ENCODE assay signal across 25 cellular contexts in the genomic region with DNA sequence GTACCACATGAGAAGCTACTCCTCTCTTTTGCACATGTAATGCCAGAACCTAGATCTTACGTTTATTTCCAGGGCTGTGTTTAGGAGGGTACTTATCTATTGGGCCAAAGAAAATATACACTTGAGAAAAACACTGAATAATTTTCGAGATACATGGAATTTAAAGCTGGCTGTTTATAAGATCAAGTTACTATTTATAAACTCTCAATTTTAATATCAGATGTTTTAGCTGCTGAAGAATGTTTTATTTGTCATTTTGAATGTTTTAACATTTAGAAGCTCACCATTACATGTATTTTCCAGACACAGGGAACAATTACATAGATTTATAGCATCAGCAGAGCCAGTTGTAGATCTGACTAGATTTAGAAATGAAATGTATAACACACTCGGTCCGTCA.
"Had no signal": no experiment of that assay in that cellular context is flagged by ENCODE, and none has a peak within 500 bp of the region (broad histone marks: within the 10 kb centered on the region; RNA-seq: fewer than 3 reads in every experiment).

No MANE protein-coding gene starts in this region.

- H3K4me3 Mint-ChIP-seq: naive thymus-derived CD8-positive, alpha-beta T cell; nephron; neural crest cell; stimulated activated naive B cell treated with anti-CD40 and anti-IgM and Interleukin-4, amounts not matched to agents 10 μg/mL and 1 μg/mL and 100 μg/mL, for 72 hours had no signal

- H3K36me3 Mint-ChIP-seq: naive thymus-derived CD8-positive, alpha-beta T cell; stimulated activated naive B cell treated with anti-CD40 and anti-IgM and Interleukin-4, amounts not matched to agents 10 μg/mL and 1 μg/mL and 100 μg/mL, for 72 hours had no signal

- H3K9me3 Mint-ChIP-seq: naive thymus-derived CD8-positive, alpha-beta T cell; nephron; neural crest cell had no signal

- H3K9me3 ChIP-seq: lower lobe of right lung, pancreas, prostate gland, right lobe of liver, stomach, testis, thyroid gland, upper lobe of right lung had no signal

- H3K4me1 ChIP-seq: lower lobe of right lung, pancreas, prostate gland, right lobe of liver, stomach, testis, thyroid gland, upper lobe of right lung had no signal

- H3K36me3 ChIP-seq: lower lobe of right lung, pancreas, prostate gland, right lobe of liver, stomach, thyroid gland, upper lobe of right lung had no signal

- H3K4me1 Mint-ChIP-seq: naive thymus-derived CD8-positive, alpha-beta T cell; nephron; neural crest cell; stimulated activated naive B cell treated with anti-CD40 and anti-IgM and Interleukin-4, amounts not matched to agents 10 μg/mL and 1 μg/mL and 100 μg/mL, for 72 hours had no signal

- H3K4me3 ChIP-seq: lower lobe of right lung, pancreas, prostate gland, right lobe of liver, skin epidermis, stomach, testis, thyroid gland, upper lobe of right lung had no signal

- H3K27ac Mint-ChIP-seq: naive thymus-derived CD8-positive, alpha-beta T cell; nephron; stimulated activated naive B cell treated with anti-CD40 and anti-IgM and Interleukin-4, amounts not matched to agents 10 μg/mL and 1 μg/mL and 100 μg/mL, for 72 hours had no signal

- ATAC-seq: lower lobe of right lung; naive thymus-derived CD8-positive, alpha-beta T cell; pancreas; right lobe of liver; stimulated activated naive B cell treated with anti-CD40 and anti-IgM and Interleukin-4, amounts not matched to agents 10 μg/mL and 1 μg/mL and 100 μg/mL, for 72 hours; stimulated activated naive CD8-positive, alpha-beta T cell treated with anti-CD3 and anti-CD28 coated beads, Interleukin-15, Interleukin-2, amounts not matched to agents 100 U/mL and 50 U/mL, for 24 hours; upper lobe of right lung had no signal

- DNase-seq: hippocampal formation; kidney; lower lobe of right lung; mammary epithelial cell; mesenchymal stem cell; naive thymus-derived CD8-positive, alpha-beta T cell; pancreas; posterior cingulate gyrus; retina; right lobe of liver; stimulated activated CD4-positive, alpha-beta T cell treated with anti-CD3 and anti-CD28 coated beads, Interleukin-12 subunit alpha, Interleukin-12 subunit beta, amount 100 ng/mL, for 4 hours; stimulated activated CD4-positive, alpha-beta T cell treated with anti-CD3 and anti-CD28 coated beads, Interleukin-15, amount 100 ng/mL, for 24 hours; stimulated activated CD4-positive, alpha-beta T cell treated with anti-CD3 and anti-CD28 coated beads, Interleukin-2, amount 100 ng/mL, for 24 hours; stimulated activated CD4-positive, alpha-beta T cell treated with anti-CD3 and anti-CD28 coated beads, Interleukin-4, amount 100 ng/mL, for 1 hour; stimulated activated naive B cell treated with anti-CD40 and anti-IgM and Interleukin-4, amounts not matched to agents 10 μg/mL and 1 μg/mL and 100 μg/mL, for 72 hours; stimulated activated naive CD8-positive, alpha-beta T cell treated with anti-CD3 and anti-CD28 coated beads, Interleukin-15, Interleukin-2, amounts not matched to agents 100 U/mL and 50 U/mL, for 24 hours; stomach; testis; thyroid gland; trophoblast cell; upper lobe of right lung had no signal

- H3K27me3 ChIP-seq: pancreas, right lobe of liver, stomach, testis, thyroid gland, upper lobe of right lung had no signal

- H3K27ac ChIP-seq: lower lobe of right lung, pancreas, prostate gland, right lobe of liver, skin epidermis, stomach, testis, thyroid gland, upper lobe of right lung had no signal

- H3K27me3 Mint-ChIP-seq: stimulated activated naive B cell treated with anti-CD40 and anti-IgM and Interleukin-4, amounts not matched to agents 10 μg/mL and 1 μg/mL and 100 μg/mL, for 72 hours had no signal
